ENCODE assay signal across 8 cellular contexts in the genomic region with DNA sequence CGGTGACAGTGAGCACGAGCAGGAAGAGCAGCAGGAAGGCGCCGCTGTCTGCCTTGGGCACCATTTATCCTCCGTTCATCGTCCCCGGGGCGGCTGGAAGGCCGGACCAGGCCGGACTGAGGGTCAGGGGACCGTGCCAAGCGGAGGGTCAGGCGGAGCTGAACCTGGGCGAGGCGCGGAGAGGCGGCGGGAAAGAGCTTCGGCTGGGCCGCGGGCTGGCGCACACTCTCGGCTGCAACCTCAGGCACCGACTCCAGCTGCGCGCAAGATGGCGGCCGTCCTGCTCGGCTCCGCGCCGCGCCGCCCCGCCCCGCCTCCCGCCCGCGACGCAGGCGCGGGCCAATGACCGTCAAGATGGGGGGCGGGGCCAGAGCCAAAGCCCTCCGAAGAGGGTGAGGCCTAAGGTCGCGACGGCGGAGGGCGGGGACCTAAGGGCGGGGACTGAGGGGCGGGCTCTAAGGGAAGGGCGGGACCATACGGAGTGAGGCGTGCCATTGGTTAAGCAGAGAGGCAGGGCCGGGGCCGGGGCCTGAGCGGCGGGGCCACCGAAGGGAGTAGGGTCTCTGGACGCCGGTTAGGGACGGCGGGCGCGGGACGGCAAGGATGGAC. TPM values are rescaled to one million over a fixed set of nuclear protein-coding genes. Genes with fewer than 3 reads are reported as not detected.
DNase-seq lines count a peak whose midpoint lies in the region; ATAC-seq and TF ChIP-seq lines count a peak whose summit lies in the region.

A gene with protein sequence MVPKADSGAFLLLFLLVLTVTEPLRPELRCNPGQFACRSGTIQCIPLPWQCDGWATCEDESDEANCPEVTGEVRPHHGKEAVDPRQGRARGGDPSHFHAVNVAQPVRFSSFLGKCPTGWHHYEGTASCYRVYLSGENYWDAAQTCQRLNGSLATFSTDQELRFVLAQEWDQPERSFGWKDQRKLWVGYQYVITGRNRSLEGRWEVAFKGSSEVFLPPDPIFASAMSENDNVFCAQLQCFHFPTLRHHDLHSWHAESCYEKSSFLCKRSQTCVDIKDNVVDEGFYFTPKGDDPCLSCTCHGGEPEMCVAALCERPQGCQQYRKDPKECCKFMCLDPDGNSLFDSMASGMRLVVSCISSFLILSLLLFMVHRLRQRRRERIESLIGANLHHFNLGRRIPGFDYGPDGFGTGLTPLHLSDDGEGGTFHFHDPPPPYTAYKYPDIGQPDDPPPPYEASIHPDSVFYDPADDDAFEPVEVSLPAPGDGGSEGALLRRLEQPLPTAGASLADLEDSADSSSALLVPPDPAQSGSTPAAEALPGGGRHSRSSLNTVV (minus strand): TSS at position 270 of the 609 bp plus-strand sequence. CDS start 206 bp downstream, at position 64.

- peak; percentile 88 for ATAC-seq in HG02610 (IDR thresholded peaks at IDR 0.05; ENCODE audit: unreplicated experiment)
- ATAC-seq in activated naive CD4-positive, alpha-beta T cell treated with anti-CD3 and anti-CD28 coated beads, Interleukin-2, amount 50 U/mL, for 72 hours, result peak; percentile 98
- ATAC-seq in omental fat pad (ENCODE audit: low FRiP score), result peak; percentile 99

- peak within 1 kb of the TSS; percentile 96 for H3K4me3 ChIP-seq in GM08714 (ENCODE audit: low read length)

- peak; percentile 95 for DNase-seq in NCI-H1105 (lab: John Stamatoyannopoulos, UW)
- DNase-seq in SKM-1 (lab: John Stamatoyannopoulos, UW; ENCODE audit: unreplicated experiment), result peak; percentile 93
- DNase-seq in activated naive CD4-positive, alpha-beta T cell treated with anti-CD3 and anti-CD28 coated beads, Interleukin-2, amount 50 U/mL, for 72 hours (ENCODE audit: low spot score in 2 of 2), result peak; percentile 94 to 96
- DNase-seq in glomerular endothelial cell (ENCODE audit: extremely low read depth, low read depth, low spot score), result peak; percentile 54
- peak; percentile 90 for DNase-seq in omental fat pad (ENCODE audit: low spot score)

- TF ChIP-seq CTCF in omental fat pad (IDR thresholded peaks at IDR 0.05), result no peak

- H3K27ac Mint-ChIP-seq in activated naive CD4-positive, alpha-beta T cell treated with anti-CD3 and anti-CD28 coated beads, Interleukin-2, amount 50 U/mL, for 72 hours, result peak within 1 kb of the TSS; percentile 79 to 83

- H3K36me3 Mint-ChIP-seq in activated naive CD4-positive, alpha-beta T cell treated with anti-CD3 and anti-CD28 coated beads, Interleukin-2, amount 50 U/mL, for 72 hours, result no peaks in the 10 kb centered on the region

- H3K27ac ChIP-seq in temporal lobe (ENCODE audit: low read depth, low read length), result no peak within 1 kb of the TSS

- no peaks in the 10 kb centered on the region for H3K9me3 Mint-ChIP-seq in activated naive CD4-positive, alpha-beta T cell treated with anti-CD3 and anti-CD28 coated beads, Interleukin-2, amount 50 U/mL, for 72 hours

RNA-seq across cellular contexts. Expression of the gene that starts here (rescaled TPM):
- total RNA-seq in activated naive CD4-positive, alpha-beta T cell treated with anti-CD3 and anti-CD28 coated beads, Interleukin-2, amount 50 U/mL, for 72 hours, result 10 to 100 TPM in 1 of 2 donors, 1 to 10 TPM in 1; 9.5 to 23.6 TPM
- total RNA-seq in glomerular endothelial cell (55.4 and 60.9 TPM in 2 replicates), omental fat pad (10 to 100 TPM; 29.5 to 62.4 (median 30.5) TPM), temporal lobe (55.8 TPM)
